ENCODE assay signal across 1 cellular context in genomic region chr11:34784318-34784841, GRCh38.
TF ChIP-seq lines count a peak whose summit lies in the region.

No MANE protein-coding gene starts in this region.

TF ChIP-seq in HepG2, 621 proteins besides CTCF, POLR2A, EP300 and RAD21 (continued from another document and continues in another):
- TF ChIP-seq ZNF800 (CRISPR knock-in tag; IDR thresholded peaks at IDR 0.05) (no peak), CCAR2 (optimal IDR thresholded peaks at IDR 0.05; ENCODE audit: low read depth, low read length) (no peak), ZBTB43 (CRISPR knock-in tag; conservative IDR thresholded peaks at IDR 0.05) (no peak), ADNP (CRISPR knock-in tag; IDR thresholded peaks at IDR 0.05) (no peak), ZNF737 (CRISPR knock-in tag; IDR thresholded peaks at IDR 0.05; ENCODE audit: borderline replicate concordance) (no peak), TMF1 (CRISPR knock-in tag; IDR thresholded peaks at IDR 0.05; ENCODE audit: low read depth) (no peak), ZSCAN5A (CRISPR knock-in tag; IDR thresholded peaks at IDR 0.05; ENCODE audit: borderline replicate concordance) (no peak), TCF7L2 (IDR thresholded peaks at IDR 0.05; ENCODE audit: low read depth, low read length) (no peak), ZXDC (CRISPR knock-in tag; IDR thresholded peaks at IDR 0.05) (no peak), HNRNPUL1 (IDR thresholded peaks at IDR 0.05; ENCODE audit: low read depth, low read length) (no peak), JUNB (CRISPR knock-in tag; IDR thresholded peaks at IDR 0.05; ENCODE audit: borderline replicate concordance) (no peak), PRPF4 (IDR thresholded peaks at IDR 0.05; ENCODE audit: low read depth, low read length, poor library complexity, severe bottlenecking) (no peak), ZFP1 (CRISPR knock-in tag; IDR thresholded peaks at IDR 0.05) (no peak), ZMYM2 (CRISPR knock-in tag; IDR thresholded peaks at IDR 0.05) (no peak), ZBTB7B (CRISPR knock-in tag; IDR thresholded peaks at IDR 0.05) (peak; percentile 4), NRL (CRISPR knock-in tag; IDR thresholded peaks at IDR 0.05; ENCODE audit: borderline replicate concordance) (no peak), ETV5 (CRISPR knock-in tag; IDR thresholded peaks at IDR 0.05; ENCODE audit: borderline replicate concordance) (no peak), ZNF644 (CRISPR knock-in tag; IDR thresholded peaks at IDR 0.05; ENCODE audit: low read depth) (no peak), DMAP1 (CRISPR knock-in tag; IDR thresholded peaks at IDR 0.05) (no peak), ZMYM4 (CRISPR knock-in tag; IDR thresholded peaks at IDR 0.05) (peak; percentile 10; the same call in 1 of the 2 replicates), EED (CRISPR knock-in tag; IDR thresholded peaks at IDR 0.05) (no peak), ZNF572 (CRISPR knock-in tag; IDR thresholded peaks at IDR 0.05) (no peak), HNF4G (IDR thresholded peaks at IDR 0.05; ENCODE audit: borderline replicate concordance, low read depth, low read length) (peak; percentile 75; the same call in 1 of the 2 replicates), HNF4G (CRISPR knock-in tag; IDR thresholded peaks at IDR 0.05; ENCODE audit: borderline replicate concordance, low read depth) (0 out of 2 replicates have a peak, but pooled peaks have one; percentile 5), TARDBP (CRISPR knock-in tag; IDR thresholded peaks at IDR 0.05) (no peak; the same call in 1 of the 2 replicates), ZNF441 (CRISPR knock-in tag; IDR thresholded peaks at IDR 0.05; ENCODE audit: borderline replicate concordance) (no peak), CAMTA2 (CRISPR knock-in tag; IDR thresholded peaks at IDR 0.05; ENCODE audit: borderline replicate concordance) (no peak), MAF1 (CRISPR knock-in tag; IDR thresholded peaks at IDR 0.05; ENCODE audit: borderline replicate concordance) (no peak), TFAP4 (IDR thresholded peaks at IDR 0.05; ENCODE audit: borderline replicate concordance, low read depth) (peak; percentile 53; the same call in 1 of the 2 replicates), RFXAP (CRISPR knock-in tag; IDR thresholded peaks at IDR 0.05; ENCODE audit: borderline replicate concordance) (no peak), ATF7 (IDR thresholded peaks at IDR 0.05) (no peak), ATF7 (CRISPR knock-in tag; IDR thresholded peaks at IDR 0.05) (no peak)
- TF ChIP-seq, protein P1, sequence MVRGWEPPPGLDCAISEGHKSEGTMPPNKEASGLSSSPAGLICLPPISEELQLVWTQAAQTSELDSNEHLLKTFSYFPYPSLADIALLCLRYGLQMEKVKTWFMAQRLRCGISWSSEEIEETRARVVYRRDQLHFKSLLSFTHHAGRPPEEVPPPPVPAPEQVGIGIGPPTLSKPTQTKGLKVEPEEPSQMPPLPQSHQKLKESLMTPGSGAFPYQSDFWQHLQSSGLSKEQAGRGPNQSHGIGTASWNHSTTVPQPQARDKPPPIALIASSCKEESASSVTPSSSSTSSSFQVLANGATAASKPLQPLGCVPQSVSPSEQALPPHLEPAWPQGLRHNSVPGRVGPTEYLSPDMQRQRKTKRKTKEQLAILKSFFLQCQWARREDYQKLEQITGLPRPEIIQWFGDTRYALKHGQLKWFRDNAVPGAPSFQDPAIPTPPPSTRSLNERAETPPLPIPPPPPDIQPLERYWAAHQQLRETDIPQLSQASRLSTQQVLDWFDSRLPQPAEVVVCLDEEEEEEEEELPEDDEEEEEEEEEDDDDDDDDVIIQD (CRISPR knock-in tag; IDR thresholded peaks at IDR 0.05; ENCODE audit: low read depth) = peak; percentile 81; the same call in 1 of the 2 replicates
- TF ChIP-seq, protein P2, sequence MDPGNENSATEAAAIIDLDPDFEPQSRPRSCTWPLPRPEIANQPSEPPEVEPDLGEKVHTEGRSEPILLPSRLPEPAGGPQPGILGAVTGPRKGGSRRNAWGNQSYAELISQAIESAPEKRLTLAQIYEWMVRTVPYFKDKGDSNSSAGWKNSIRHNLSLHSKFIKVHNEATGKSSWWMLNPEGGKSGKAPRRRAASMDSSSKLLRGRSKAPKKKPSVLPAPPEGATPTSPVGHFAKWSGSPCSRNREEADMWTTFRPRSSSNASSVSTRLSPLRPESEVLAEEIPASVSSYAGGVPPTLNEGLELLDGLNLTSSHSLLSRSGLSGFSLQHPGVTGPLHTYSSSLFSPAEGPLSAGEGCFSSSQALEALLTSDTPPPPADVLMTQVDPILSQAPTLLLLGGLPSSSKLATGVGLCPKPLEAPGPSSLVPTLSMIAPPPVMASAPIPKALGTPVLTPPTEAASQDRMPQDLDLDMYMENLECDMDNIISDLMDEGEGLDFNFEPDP (CRISPR knock-in tag; conservative IDR thresholded peaks at IDR 0.05) = 0 out of 2 replicates have a peak, but pooled peaks have one; percentile 31
- TF ChIP-seq, protein P3, sequence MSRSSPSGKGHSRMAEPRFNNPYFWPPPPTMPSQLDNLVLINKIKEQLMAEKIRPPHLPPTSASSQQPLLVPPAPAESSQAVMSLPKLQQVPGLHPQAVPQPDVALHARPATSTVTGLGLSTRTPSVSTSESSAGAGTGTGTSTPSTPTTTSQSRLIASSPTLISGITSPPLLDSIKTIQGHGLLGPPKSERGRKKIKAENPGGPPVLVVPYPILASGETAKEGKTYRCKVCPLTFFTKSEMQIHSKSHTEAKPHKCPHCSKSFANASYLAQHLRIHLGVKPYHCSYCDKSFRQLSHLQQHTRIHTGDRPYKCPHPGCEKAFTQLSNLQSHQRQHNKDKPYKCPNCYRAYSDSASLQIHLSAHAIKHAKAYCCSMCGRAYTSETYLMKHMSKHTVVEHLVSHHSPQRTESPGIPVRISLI (CRISPR knock-in tag; IDR thresholded peaks at IDR 0.05; ENCODE audit: borderline replicate concordance) = 0 out of 2 replicates have a peak, but pooled peaks have one; percentile 18
- TF ChIP-seq, protein P4, sequence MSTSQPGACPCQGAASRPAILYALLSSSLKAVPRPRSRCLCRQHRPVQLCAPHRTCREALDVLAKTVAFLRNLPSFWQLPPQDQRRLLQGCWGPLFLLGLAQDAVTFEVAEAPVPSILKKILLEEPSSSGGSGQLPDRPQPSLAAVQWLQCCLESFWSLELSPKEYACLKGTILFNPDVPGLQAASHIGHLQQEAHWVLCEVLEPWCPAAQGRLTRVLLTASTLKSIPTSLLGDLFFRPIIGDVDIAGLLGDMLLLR (CRISPR knock-in tag; IDR thresholded peaks at IDR 0.05) = no peak
- TF ChIP-seq, protein P5, sequence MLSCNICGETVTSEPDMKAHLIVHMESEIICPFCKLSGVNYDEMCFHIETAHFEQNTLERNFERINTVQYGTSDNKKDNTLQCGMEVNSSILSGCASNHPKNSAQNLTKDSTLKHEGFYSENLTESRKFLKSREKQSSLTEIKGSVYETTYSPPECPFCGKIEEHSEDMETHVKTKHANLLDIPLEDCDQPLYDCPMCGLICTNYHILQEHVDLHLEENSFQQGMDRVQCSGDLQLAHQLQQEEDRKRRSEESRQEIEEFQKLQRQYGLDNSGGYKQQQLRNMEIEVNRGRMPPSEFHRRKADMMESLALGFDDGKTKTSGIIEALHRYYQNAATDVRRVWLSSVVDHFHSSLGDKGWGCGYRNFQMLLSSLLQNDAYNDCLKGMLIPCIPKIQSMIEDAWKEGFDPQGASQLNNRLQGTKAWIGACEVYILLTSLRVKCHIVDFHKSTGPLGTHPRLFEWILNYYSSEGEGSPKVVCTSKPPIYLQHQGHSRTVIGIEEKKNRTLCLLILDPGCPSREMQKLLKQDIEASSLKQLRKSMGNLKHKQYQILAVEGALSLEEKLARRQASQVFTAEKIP (CRISPR knock-in tag; IDR thresholded peaks at IDR 0.05; ENCODE audit: borderline replicate concordance) = no peak
- TF ChIP-seq, protein P6, sequence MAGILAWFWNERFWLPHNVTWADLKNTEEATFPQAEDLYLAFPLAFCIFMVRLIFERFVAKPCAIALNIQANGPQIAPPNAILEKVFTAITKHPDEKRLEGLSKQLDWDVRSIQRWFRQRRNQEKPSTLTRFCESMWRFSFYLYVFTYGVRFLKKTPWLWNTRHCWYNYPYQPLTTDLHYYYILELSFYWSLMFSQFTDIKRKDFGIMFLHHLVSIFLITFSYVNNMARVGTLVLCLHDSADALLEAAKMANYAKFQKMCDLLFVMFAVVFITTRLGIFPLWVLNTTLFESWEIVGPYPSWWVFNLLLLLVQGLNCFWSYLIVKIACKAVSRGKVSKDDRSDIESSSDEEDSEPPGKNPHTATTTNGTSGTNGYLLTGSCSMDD (CRISPR knock-in tag; IDR thresholded peaks at IDR 0.05) = no peak
- TF ChIP-seq, protein P7, sequence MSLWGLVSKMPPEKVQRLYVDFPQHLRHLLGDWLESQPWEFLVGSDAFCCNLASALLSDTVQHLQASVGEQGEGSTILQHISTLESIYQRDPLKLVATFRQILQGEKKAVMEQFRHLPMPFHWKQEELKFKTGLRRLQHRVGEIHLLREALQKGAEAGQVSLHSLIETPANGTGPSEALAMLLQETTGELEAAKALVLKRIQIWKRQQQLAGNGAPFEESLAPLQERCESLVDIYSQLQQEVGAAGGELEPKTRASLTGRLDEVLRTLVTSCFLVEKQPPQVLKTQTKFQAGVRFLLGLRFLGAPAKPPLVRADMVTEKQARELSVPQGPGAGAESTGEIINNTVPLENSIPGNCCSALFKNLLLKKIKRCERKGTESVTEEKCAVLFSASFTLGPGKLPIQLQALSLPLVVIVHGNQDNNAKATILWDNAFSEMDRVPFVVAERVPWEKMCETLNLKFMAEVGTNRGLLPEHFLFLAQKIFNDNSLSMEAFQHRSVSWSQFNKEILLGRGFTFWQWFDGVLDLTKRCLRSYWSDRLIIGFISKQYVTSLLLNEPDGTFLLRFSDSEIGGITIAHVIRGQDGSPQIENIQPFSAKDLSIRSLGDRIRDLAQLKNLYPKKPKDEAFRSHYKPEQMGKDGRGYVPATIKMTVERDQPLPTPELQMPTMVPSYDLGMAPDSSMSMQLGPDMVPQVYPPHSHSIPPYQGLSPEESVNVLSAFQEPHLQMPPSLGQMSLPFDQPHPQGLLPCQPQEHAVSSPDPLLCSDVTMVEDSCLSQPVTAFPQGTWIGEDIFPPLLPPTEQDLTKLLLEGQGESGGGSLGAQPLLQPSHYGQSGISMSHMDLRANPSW (CRISPR knock-in tag; IDR thresholded peaks at IDR 0.05; ENCODE audit: borderline replicate concordance) = no peak
- TF ChIP-seq, protein P8, sequence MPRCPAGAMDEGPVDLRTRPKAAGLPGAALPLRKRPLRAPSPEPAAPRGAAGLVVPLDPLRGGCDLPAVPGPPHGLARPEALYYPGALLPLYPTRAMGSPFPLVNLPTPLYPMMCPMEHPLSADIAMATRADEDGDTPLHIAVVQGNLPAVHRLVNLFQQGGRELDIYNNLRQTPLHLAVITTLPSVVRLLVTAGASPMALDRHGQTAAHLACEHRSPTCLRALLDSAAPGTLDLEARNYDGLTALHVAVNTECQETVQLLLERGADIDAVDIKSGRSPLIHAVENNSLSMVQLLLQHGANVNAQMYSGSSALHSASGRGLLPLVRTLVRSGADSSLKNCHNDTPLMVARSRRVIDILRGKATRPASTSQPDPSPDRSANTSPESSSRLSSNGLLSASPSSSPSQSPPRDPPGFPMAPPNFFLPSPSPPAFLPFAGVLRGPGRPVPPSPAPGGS (CRISPR knock-in tag; IDR thresholded peaks at IDR 0.05) = no peak
